ENCODE assay signal across 20 cellular contexts in the genomic region with DNA sequence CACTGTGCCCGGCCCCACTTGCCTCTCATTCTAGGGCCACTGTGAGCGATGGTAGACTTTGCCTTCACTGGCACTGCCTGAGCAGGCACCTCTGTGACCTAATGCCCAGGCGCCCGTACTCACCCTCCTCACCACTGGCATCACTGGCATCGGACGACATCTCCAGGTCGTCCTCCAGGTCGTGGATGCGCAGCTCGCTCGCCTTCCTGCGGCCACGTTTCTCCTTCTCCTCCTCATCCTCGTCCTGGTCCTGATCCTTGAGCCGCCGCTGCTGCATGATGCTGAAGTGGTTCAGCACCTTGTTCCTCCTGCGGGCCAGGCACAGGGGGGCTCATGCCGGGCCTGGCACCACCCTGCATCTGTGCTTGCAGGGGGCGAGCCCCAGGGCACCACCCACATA. TPM values are rescaled to one million over a fixed set of nuclear protein-coding genes. Genes with fewer than 3 reads are reported as not detected.
DNase-seq lines count a peak whose midpoint lies in the region; ATAC-seq, FAIRE-seq and TF ChIP-seq lines count a peak whose summit lies in the region.
"Had no signal": no experiment of that assay in that cellular context is flagged by ENCODE, and none has a peak within 500 bp of the region (broad histone marks: within the 10 kb centered on the region; RNA-seq: fewer than 3 reads in every experiment).

No MANE protein-coding gene starts in this region.

- H3K4me1 Mint-ChIP-seq in neural progenitor cell, result no peaks in the 10 kb centered on the region
- peaks cover 0 to 1% of the 10 kb centered on the region in 2 donors for H3K4me1 Mint-ChIP-seq in natural killer cell treated with Interleukin-12 subunit alpha and Interleukin-12 subunit beta and Interleukin-15 and Interleukin-18, amount 100 ng/mL, for 72 hours (ENCODE audit: low read depth in 2 of 2)
- H3K4me1 Mint-ChIP-seq: B cell had no signal

- H3K27ac ChIP-seq in GM12878 (ENCODE audit: control insufficient read depth, insufficient read depth) (no peak overlapping the region), neural progenitor cell (no peak overlapping the region), colonic mucosa (no peak overlapping the region)

- H3K36me3 Mint-ChIP-seq in neural progenitor cell, result peaks cover 29% of the 10 kb centered on the region
- H3K36me3 Mint-ChIP-seq in natural killer cell treated with Interleukin-12 subunit alpha and Interleukin-12 subunit beta and Interleukin-15 and Interleukin-18, amount 100 ng/mL, for 72 hours, result peaks cover 6% of the 10 kb centered on the region

- peaks cover 2% of the 10 kb centered on the region for H3K27me3 Mint-ChIP-seq in neural progenitor cell (ENCODE audit: insufficient read depth, low read depth)
- no peaks in the 10 kb centered on the region for H3K27me3 Mint-ChIP-seq in natural killer cell treated with Interleukin-12 subunit alpha and Interleukin-12 subunit beta and Interleukin-15 and Interleukin-18, amount 100 ng/mL, for 72 hours
- H3K27me3 Mint-ChIP-seq: B cell; CD4-positive, alpha-beta T cell had no signal

- in situ Hi-C loops in GM12878 (cut with MboI), result no loop called here

- TF ChIP-seq POLR2A in GM12891 (IDR thresholded peaks at IDR 0.05; ENCODE audit: low read depth, low read length) (no peak), GM12878 (IDR thresholded peaks at IDR 0.05; ENCODE audit: low read depth, low read length) (peak; percentile 42; the same call in 1 of the 2 replicates)

- CTCF ChIA-PET in GM12878 (lab: Yijun Ruan, JAX), result interaction anchor here (0.6 kb wide), 1 partner anchor 232 kb away, joined by 3 read pairs; no protein-coding TSS in a partner anchor

- H4K20me1 ChIP-seq in GM12878 (ENCODE audit: control insufficient read depth, insufficient read depth) (no peaks in the 10 kb centered on the region), neural progenitor cell (ENCODE audit: low read depth) (no peaks in the 10 kb centered on the region)

- H3K4me3 Mint-ChIP-seq in neural progenitor cell, result peak overlapping the region; percentile 28
- H3K4me3 Mint-ChIP-seq in natural killer cell treated with Interleukin-12 subunit alpha and Interleukin-12 subunit beta and Interleukin-15 and Interleukin-18, amount 100 ng/mL, for 72 hours, result no peak overlapping the region
- H3K4me3 Mint-ChIP-seq: B cell; CD4-positive, alpha-beta T cell; HFFc6 had no signal

- WGBS in GM12878 (ENCODE audit: insufficient coverage, insufficient replicate concordance, low lambda C conversion rate, missing lambda C conversion rate), result 91% methylated on average over 18 of the region's 19 CpGs

- H3K4me3 ChIP-seq in GM12878 (no peak overlapping the region), neural progenitor cell (no peak overlapping the region), colonic mucosa (no peak overlapping the region)

- H3K27me3 ChIP-seq in GM12878 (replicated peaks in 1 of 2; ENCODE audit: control insufficient read depth in 2 of 2, insufficient read depth in 2 of 2, low read length in 1 of 2) (no peaks in the 10 kb centered on the region), neural progenitor cell (no peaks in the 10 kb centered on the region), colonic mucosa (no peaks in the 10 kb centered on the region)

- DNase-seq in D341Med (ENCODE audit: low spot score) (peak; percentile 16), GM12891 (ENCODE audit: insufficient read length, low spot score) (no peak), GM12878 (ENCODE audit: low read depth, low spot score) (no peak), neural progenitor cell (ENCODE audit: low spot score) (no peak), activated gamma-delta T cell (lab: John Stamatoyannopoulos, UW) (no peak), colonic mucosa (no peak)
- no peak for DNase-seq in natural killer cell treated with Interleukin-12 subunit alpha and Interleukin-12 subunit beta and Interleukin-15 and Interleukin-18, amount 100 ng/mL, for 72 hours (ENCODE audit: low spot score)
- DNase-seq: C1 segment of cervical spinal cord; Calu3; CD4-positive, alpha-beta T cell; DMS153; DMS79 treated with DMSO at 0.1 percent for 48 hours; EL; HCEC 1CT; HFFc6 had no signal

- H3K4me2 ChIP-seq in GM12878 (ENCODE audit: control insufficient read depth, insufficient read depth) (no peak overlapping the region), neural progenitor cell (no peak overlapping the region)

- H3F3A ChIP-seq in neural progenitor cell (ENCODE audit: low read depth), result peaks cover 2% of the 10 kb centered on the region

- POLR2A ChIA-PET in GM12878 (lab: Charles Lee), result interaction anchor here (0.6 kb wide), 2 partner anchors 12 to 186 kb away, joined by 3 to 7 read pairs; no protein-coding TSS in a partner anchor

- FAIRE-seq in GM12891 (lab: Jason Lieb, UNC) (no peak), GM12878 (lab: Jason Lieb, UNC) (no peak)
- FAIRE-seq: A204.1, G401.6, H1, HTR-8/SVneo had no signal

- no peak for TF ChIP-seq CTCF in GM12878 (IDR thresholded peaks at IDR 0.05 in 2 of 3, conservative IDR thresholded peaks at IDR 0.05 in 1 of 3; ENCODE audit: control insufficient read depth in 2 of 3, extremely low read depth in 1 of 3, insufficient read depth in 1 of 3, low read depth in 3 of 3, low read length in 3 of 3)
- no peak for TF ChIP-seq CTCF in neural progenitor cell (IDR thresholded peaks at IDR 0.05)
- no peak for TF ChIP-seq CTCF in colonic mucosa (IDR thresholded peaks at IDR 0.05)

- H3K4me1 ChIP-seq in GM12878 (ENCODE audit: control insufficient read depth, insufficient read depth, low read length) (no peaks in the 10 kb centered on the region), neural progenitor cell (no peaks in the 10 kb centered on the region), colonic mucosa (no peaks in the 10 kb centered on the region)

- SMC1A ChIA-PET in GM12878 (lab: Charles Lee; ENCODE audit: uncharacterized antibody, unreplicated experiment), result interaction anchor here (0.7 kb wide), 1 partner anchor 10 kb away, joined by 3 read pairs; the partner anchor contains the start of gene GTF2F1

- H3K79me2 ChIP-seq in GM12878 (ENCODE audit: control insufficient read depth, insufficient read depth, low read length) (no peaks in the 10 kb centered on the region), neural progenitor cell (ENCODE audit: low read depth) (no peaks in the 10 kb centered on the region)

- TF ChIP-seq EP300 in GM12878 (IDR thresholded peaks at IDR 0.05; ENCODE audit: borderline replicate concordance in 1 of 2, control insufficient read depth in 1 of 2, low read depth in 2 of 2, low read length in 2 of 2), result no peak

- no peak for TF ChIP-seq RAD21 in GM12878 (IDR thresholded peaks at IDR 0.05; ENCODE audit: insufficient read depth, low read depth, low read length)

- RAD21 ChIA-PET in GM12878 (lab: Charles Lee; ENCODE audit: unreplicated experiment), result interaction anchor here (0.7 kb wide), 1 partner anchor 385 kb away, joined by 5 read pairs; no protein-coding TSS in a partner anchor

- peaks cover 22 to 39% of the 10 kb centered on the region in 2 experiments for H3K36me3 ChIP-seq in GM12878 (ENCODE audit: control insufficient read depth in 2 of 2, insufficient read depth in 2 of 2, low read length in 1 of 2)
- H3K36me3 ChIP-seq in neural progenitor cell, result no peaks in the 10 kb centered on the region
- H3K36me3 ChIP-seq in colonic mucosa, result peaks cover 16% of the 10 kb centered on the region

- no peak overlapping the region for H3K9ac ChIP-seq in GM12878 (ENCODE audit: control insufficient read depth, insufficient read depth, low read length)
- no peak overlapping the region for H3K9ac ChIP-seq in neural progenitor cell
- no peak overlapping the region for H3K9ac ChIP-seq in colonic mucosa (ENCODE audit: low read depth in 2 of 2, low read length in 2 of 2)

- no peak for ATAC-seq in GM12878
- ATAC-seq in natural killer cell treated with Interleukin-12 subunit alpha and Interleukin-12 subunit beta and Interleukin-15 and Interleukin-18, amount 100 ng/mL, for 72 hours, result no peak

- H2AFZ ChIP-seq in GM12878 (ENCODE audit: control insufficient read depth, low read depth, low read length) (no peak overlapping the region), neural progenitor cell (replicated peaks) (no peak overlapping the region)

- no TSS peak for BruUV-seq in GM12878 (replicated peaks; lab: Mats Ljungman, UMichigan)

- H3K9me3 ChIP-seq in GM12878 (replicated peaks; ENCODE audit: control insufficient read depth, insufficient read depth, low read length), result peaks cover 1% of the 10 kb centered on the region; the same call in 1 of the 3 replicates
- H3K9me3 ChIP-seq in neural progenitor cell (ENCODE audit: low read depth), result no peaks in the 10 kb centered on the region
- no peaks in the 10 kb centered on the region for H3K9me3 ChIP-seq in colonic mucosa

- H3K27ac Mint-ChIP-seq in neural progenitor cell, result no peak overlapping the region
- H3K27ac Mint-ChIP-seq in natural killer cell treated with Interleukin-12 subunit alpha and Interleukin-12 subunit beta and Interleukin-15 and Interleukin-18, amount 100 ng/mL, for 72 hours, result no peak overlapping the region
- H3K27ac Mint-ChIP-seq: B cell; CD4-positive, alpha-beta T cell; HFFc6 had no signal

- H3K9me3 Mint-ChIP-seq in neural progenitor cell, result no peaks in the 10 kb centered on the region
- no peaks in the 10 kb centered on the region for H3K9me3 Mint-ChIP-seq in natural killer cell treated with Interleukin-12 subunit alpha and Interleukin-12 subunit beta and Interleukin-15 and Interleukin-18, amount 100 ng/mL, for 72 hours
- H3K9me3 Mint-ChIP-seq: CD4-positive, alpha-beta T cell; HFFc6 had no signal

- intact Hi-C loops in GM12878 (cut with micrococcal nuclease; ENCODE audit: unreplicated experiment) (no loop called here), colonic mucosa (cut with DNase I) (no loop called here)

RNA-seq across cellular contexts. Expression of gene PSPN, which starts 7.5 kb away (rescaled TPM):
- polyA plus RNA-seq in GM12891 (2012; ENCODE audit: low read depth, missing spikeins), result 0.64 TPM
- 3.3 and 4.4 TPM in 2 replicates for total RNA-seq in GM12878 (2013; cell fraction: nucleolus; rRNA removed)
- total RNA-seq in GM12878 (2014; rRNA removed) (0.79 and 1.0 TPM in 2 replicates), GM12878 (2014; rRNA removed; fragmentation: Illumina TruSeq; extraction: Trizol) (0.67 and 0.83 TPM in 2 replicates), GM12878 (2021) (1.1 and 1.2 TPM in 2 replicates), neural progenitor cell (ENCODE audit: low replicate concordance) (0.92 and 2.7 TPM in 2 replicates), colonic mucosa (1 to 10 TPM; 1.7 to 6.0 TPM)
- polyA plus RNA-seq in GM12878 (2011; ENCODE audit: low read depth), result 0.71 TPM
- polyA plus RNA-seq in GM12878 (2011; rRNA removed) (0.50 and 0.84 TPM in 2 replicates), GM12878 (2014; fragmentation: Illumina TruSeq; extraction: Trizol) (0.41 and 0.65 TPM in 2 replicates), GM12878 (2014; fragmentation: Nextera tagmentation; extraction: Ambion mirVana) (under 1 TPM; 0.27 to 0.47 TPM), GM12878 (2014; rRNA removed) (0.58 and 0.81 TPM in 2 replicates), GM12878 (2016; fragmentation: Nextera tagmentation; extraction: Ambion mirVana) (1 to 10 TPM in 1 of 2 experiments, under 1 TPM in 1; 0.57 to 1.2 TPM)
- 0.93 and 0.95 TPM in 2 replicates for polyA plus RNA-seq in GM12878 (2011; cell fraction: cytosol; rRNA removed)
- polyA plus RNA-seq in GM12878 (2011; cell fraction: nucleus; rRNA removed), result 1.2 and 1.7 TPM in 2 replicates
- polyA plus RNA-seq in GM12878 (2012), result 0.77 and 0.84 TPM in 2 replicates
- polyA minus RNA-seq in GM12878 (2011; rRNA and poly(A)+ RNA removed), result 1.0 and 1.5 TPM in 2 replicates
- polyA minus RNA-seq in GM12878 (2011; cell fraction: cytosol; rRNA and poly(A)+ RNA removed), result 0.53 and 1.2 TPM in 2 replicates
- 0.60 and 1.1 TPM in 2 replicates for polyA minus RNA-seq in GM12878 (2011; cell fraction: nucleus; rRNA and poly(A)+ RNA removed)
- total RNA-seq in natural killer cell treated with Interleukin-12 subunit alpha and Interleukin-12 subunit beta and Interleukin-15 and Interleukin-18, amount 100 ng/mL, for 72 hours, result 1 to 10 TPM; 1.8 to 1.9 TPM

RNA-seq across cellular contexts. Expression of gene GTF2F1, which starts 9.8 kb away (rescaled TPM):
- 61.4 TPM for polyA plus RNA-seq in GM12891 (2012; ENCODE audit: low read depth, missing spikeins)
- total RNA-seq in GM12878 (2013; cell fraction: nucleolus; rRNA removed), result 14.1 and 18.4 TPM in 2 replicates
- total RNA-seq in GM12878 (2014; rRNA removed) (42.7 and 45.0 TPM in 2 replicates), GM12878 (2014; rRNA removed; fragmentation: Illumina TruSeq; extraction: Trizol) (55.4 and 57.3 TPM in 2 replicates), GM12878 (2021) (57.8 and 61.7 TPM in 2 replicates), neural progenitor cell (ENCODE audit: low replicate concordance) (36.9 and 46.9 TPM in 2 replicates), colonic mucosa (10 to 100 TPM; 58.2 to 73.6 TPM)
- 32.2 TPM for polyA plus RNA-seq in GM12878 (2011; ENCODE audit: low read depth)
- polyA plus RNA-seq in GM12878 (2011; rRNA removed) (39.6 and 50.4 TPM in 2 replicates), GM12878 (2014; fragmentation: Illumina TruSeq; extraction: Trizol) (29.6 and 53.1 TPM in 2 replicates), GM12878 (2014; fragmentation: Nextera tagmentation; extraction: Ambion mirVana) (1 to 10 TPM; 4.5 to 8.7 TPM), GM12878 (2014; rRNA removed) (55.1 and 61.3 TPM in 2 replicates), GM12878 (2016; fragmentation: Nextera tagmentation; extraction: Ambion mirVana) (10 to 100 TPM; 39.2 to 46.7 TPM)
- polyA plus RNA-seq in GM12878 (2011; cell fraction: cytosol; rRNA removed), result 65.1 and 90.7 TPM in 2 replicates
- 34.5 and 62.4 TPM in 2 replicates for polyA plus RNA-seq in GM12878 (2011; cell fraction: nucleus; rRNA removed)
- polyA plus RNA-seq in GM12878 (2012), result 59.6 and 77.8 TPM in 2 replicates
- 44.7 and 60.2 TPM in 2 replicates for polyA minus RNA-seq in GM12878 (2011; rRNA and poly(A)+ RNA removed)
- polyA minus RNA-seq in GM12878 (2011; cell fraction: cytosol; rRNA and poly(A)+ RNA removed), result 25.7 and 26.8 TPM in 2 replicates
- polyA minus RNA-seq in GM12878 (2011; cell fraction: nucleus; rRNA and poly(A)+ RNA removed), result 8.1 and 13.3 TPM in 2 replicates
- 10 to 100 TPM; 71.1 to 72.6 TPM for total RNA-seq in natural killer cell treated with Interleukin-12 subunit alpha and Interleukin-12 subunit beta and Interleukin-15 and Interleukin-18, amount 100 ng/mL, for 72 hours

RNA-seq across cellular contexts. Expression of gene ALKBH7, which starts 10.6 kb away (rescaled TPM):
- 56.1 TPM for polyA plus RNA-seq in GM12891 (2012; ENCODE audit: low read depth, missing spikeins)
- 6.6 and 7.0 TPM in 2 replicates for total RNA-seq in GM12878 (2013; cell fraction: nucleolus; rRNA removed)
- 57.7 and 64.9 TPM in 2 replicates for total RNA-seq in GM12878 (2014; rRNA removed)
- 11.8 and 15.1 TPM in 2 replicates for total RNA-seq in GM12878 (2014; rRNA removed; fragmentation: Illumina TruSeq; extraction: Trizol)
- 82.5 and 89.6 TPM in 2 replicates for total RNA-seq in GM12878 (2021)
- 11.3 TPM for polyA plus RNA-seq in GM12878 (2011; ENCODE audit: low read depth)
- polyA plus RNA-seq in GM12878 (2011; rRNA removed), result 10.9 and 22.9 TPM in 2 replicates
- 54.3 and 71.1 TPM in 2 replicates for polyA plus RNA-seq in GM12878 (2011; cell fraction: cytosol; rRNA removed)
- 23.7 and 27.9 TPM in 2 replicates for polyA plus RNA-seq in GM12878 (2011; cell fraction: nucleus; rRNA removed)
- 60.4 and 60.9 TPM in 2 replicates for polyA plus RNA-seq in GM12878 (2012)
- polyA plus RNA-seq in GM12878 (2014; fragmentation: Illumina TruSeq; extraction: Trizol), result 0.98 and 7.0 TPM in 2 replicates
- polyA plus RNA-seq in GM12878 (2014; fragmentation: Nextera tagmentation; extraction: Ambion mirVana), result 1 to 10 TPM in 1 of 2 experiments, under 1 TPM in 1; 0.31 to 5.8 TPM
- 58.7 and 69.6 TPM in 2 replicates for polyA plus RNA-seq in GM12878 (2014; rRNA removed)
- polyA plus RNA-seq in GM12878 (2016; fragmentation: Nextera tagmentation; extraction: Ambion mirVana), result 10 to 100 TPM; 52.3 to 63.6 TPM
- polyA minus RNA-seq in GM12878 (2011; rRNA and poly(A)+ RNA removed), result 3.7 and 14.7 TPM in 2 replicates
- 4.8 and 11.5 TPM in 2 replicates for polyA minus RNA-seq in GM12878 (2011; cell fraction: cytosol; rRNA and poly(A)+ RNA removed)
- polyA minus RNA-seq in GM12878 (2011; cell fraction: nucleus; rRNA and poly(A)+ RNA removed), result 4.0 and 5.6 TPM in 2 replicates
- total RNA-seq in neural progenitor cell (ENCODE audit: low replicate concordance), result 19.7 and 94.7 TPM in 2 replicates
- total RNA-seq in natural killer cell treated with Interleukin-12 subunit alpha and Interleukin-12 subunit beta and Interleukin-15 and Interleukin-18, amount 100 ng/mL, for 72 hours, result 10 to 100 TPM; 29.2 to 31.3 TPM
- 100 to 1,000 TPM; 135 to 150 TPM for total RNA-seq in colonic mucosa

RNA-seq across cellular contexts. Expression of gene CLPP, which starts 21.9 kb away (rescaled TPM):
- polyA plus RNA-seq in GM12891 (2012; ENCODE audit: low read depth, missing spikeins), result 94.7 TPM
- 12.8 and 23.9 TPM in 2 replicates for total RNA-seq in GM12878 (2013; cell fraction: nucleolus; rRNA removed)
- total RNA-seq in GM12878 (2014; rRNA removed), result 138 and 162 TPM in 2 replicates
- total RNA-seq in GM12878 (2014; rRNA removed; fragmentation: Illumina TruSeq; extraction: Trizol), result 57.1 and 62.7 TPM in 2 replicates
- 137 and 151 TPM in 2 replicates for total RNA-seq in GM12878 (2021)
- 23.7 TPM for polyA plus RNA-seq in GM12878 (2011; ENCODE audit: low read depth)
- polyA plus RNA-seq in GM12878 (2011; rRNA removed), result 37.8 and 89.2 TPM in 2 replicates
- 210 and 376 TPM in 2 replicates for polyA plus RNA-seq in GM12878 (2011; cell fraction: cytosol; rRNA removed)
- 132 and 167 TPM in 2 replicates for polyA plus RNA-seq in GM12878 (2011; cell fraction: nucleus; rRNA removed)
- 91.2 and 95.4 TPM in 2 replicates for polyA plus RNA-seq in GM12878 (2012)
- 7.4 and 37.6 TPM in 2 replicates for polyA plus RNA-seq in GM12878 (2014; fragmentation: Illumina TruSeq; extraction: Trizol)
- polyA plus RNA-seq in GM12878 (2014; fragmentation: Nextera tagmentation; extraction: Ambion mirVana), result 1 to 10 TPM; 4.6 to 9.8 TPM
- 157 and 176 TPM in 2 replicates for polyA plus RNA-seq in GM12878 (2014; rRNA removed)
- polyA plus RNA-seq in GM12878 (2016; fragmentation: Nextera tagmentation; extraction: Ambion mirVana), result 100 to 1,000 TPM; 157 to 170 TPM
- polyA minus RNA-seq in GM12878 (2011; rRNA and poly(A)+ RNA removed), result 32.8 and 79.7 TPM in 2 replicates
- 30.9 and 36.9 TPM in 2 replicates for polyA minus RNA-seq in GM12878 (2011; cell fraction: cytosol; rRNA and poly(A)+ RNA removed)
- 10.3 and 20.2 TPM in 2 replicates for polyA minus RNA-seq in GM12878 (2011; cell fraction: nucleus; rRNA and poly(A)+ RNA removed)
- total RNA-seq in neural progenitor cell (ENCODE audit: low replicate concordance), result 28.0 and 73.6 TPM in 2 replicates
- 100 to 1,000 TPM; 115 to 146 TPM for total RNA-seq in natural killer cell treated with Interleukin-12 subunit alpha and Interleukin-12 subunit beta and Interleukin-15 and Interleukin-18, amount 100 ng/mL, for 72 hours
- total RNA-seq in colonic mucosa, result 100 to 1,000 TPM in 1 of 2 donors, 10 to 100 TPM in 1; 70.0 to 122 TPM

RNA-seq across cellular contexts. Expression of gene KHSRP, which starts 41.4 kb away (rescaled TPM):
- 179 TPM for polyA plus RNA-seq in GM12891 (2012; ENCODE audit: low read depth, missing spikeins)
- 69.0 and 80.4 TPM in 2 replicates for total RNA-seq in GM12878 (2013; cell fraction: nucleolus; rRNA removed)
- 111 and 121 TPM in 2 replicates for total RNA-seq in GM12878 (2014; rRNA removed)
- 71.8 and 79.8 TPM in 2 replicates for total RNA-seq in GM12878 (2014; rRNA removed; fragmentation: Illumina TruSeq; extraction: Trizol)
- 411 and 440 TPM in 2 replicates for total RNA-seq in GM12878 (2021)
- 115 TPM for polyA plus RNA-seq in GM12878 (2011; ENCODE audit: low read depth)
- polyA plus RNA-seq in GM12878 (2011; rRNA removed), result 71.1 and 84.3 TPM in 2 replicates
- 79.1 and 116 TPM in 2 replicates for polyA plus RNA-seq in GM12878 (2011; cell fraction: cytosol; rRNA removed)
- polyA plus RNA-seq in GM12878 (2011; cell fraction: nucleus; rRNA removed), result 175 and 222 TPM in 2 replicates
- polyA plus RNA-seq in GM12878 (2012), result 189 and 262 TPM in 2 replicates
- polyA plus RNA-seq in GM12878 (2014; fragmentation: Illumina TruSeq; extraction: Trizol), result 118 and 142 TPM in 2 replicates
- polyA plus RNA-seq in GM12878 (2014; fragmentation: Nextera tagmentation; extraction: Ambion mirVana), result 1 to 10 TPM; 4.8 to 6.4 TPM
- 229 and 318 TPM in 2 replicates for polyA plus RNA-seq in GM12878 (2014; rRNA removed)
- polyA plus RNA-seq in GM12878 (2016; fragmentation: Nextera tagmentation; extraction: Ambion mirVana), result 10 to 100 TPM; 38.5 to 40.1 TPM
- polyA minus RNA-seq in GM12878 (2011; rRNA and poly(A)+ RNA removed), result 101 and 116 TPM in 2 replicates
- polyA minus RNA-seq in GM12878 (2011; cell fraction: cytosol; rRNA and poly(A)+ RNA removed), result 104 and 123 TPM in 2 replicates
- 61.7 and 95.5 TPM in 2 replicates for polyA minus RNA-seq in GM12878 (2011; cell fraction: nucleus; rRNA and poly(A)+ RNA removed)
- 136 and 283 TPM in 2 replicates for total RNA-seq in neural progenitor cell (ENCODE audit: low replicate concordance)
- total RNA-seq in natural killer cell treated with Interleukin-12 subunit alpha and Interleukin-12 subunit beta and Interleukin-15 and Interleukin-18, amount 100 ng/mL, for 72 hours, result 100 to 1,000 TPM; 260 to 386 TPM
- total RNA-seq in colonic mucosa, result 100 to 1,000 TPM; 210 to 433 TPM
